Comparison of ENCODE assay signal across 1 cellular context in genomic region chr17:40005527-40005926, GRCh38.
TF ChIP-seq lines count a peak whose summit lies in the region.

No MANE protein-coding gene starts in this region.

TF ChIP-seq in K562, 482 proteins besides CTCF, POLR2A, EP300 and RAD21 (continues in another document):
- TF ChIP-seq ETS1 (conservative IDR thresholded peaks at IDR 0.05; ENCODE audit: control insufficient read depth, low read depth, low read length) (no peak), PPARD (CRISPR knock-in tag; IDR thresholded peaks at IDR 0.05) (no peak), ARID1B (IDR thresholded peaks at IDR 0.05) (peak; percentile 85), ATF3 (IDR thresholded peaks at IDR 0.05) (peak; percentile 61; the same call in 1 of the 2 replicates), ATF3 (CRISPR knock-in tag; conservative IDR thresholded peaks at IDR 0.05) (peak; percentile 52; the same call in 1 of the 2 replicates), STAT5A (IDR thresholded peaks at IDR 0.05; ENCODE audit: borderline replicate concordance, low read length) (peak; percentile 24; the same call in 1 of the 2 replicates), SAP30 (IDR thresholded peaks at IDR 0.05; ENCODE audit: borderline replicate concordance, insufficient read depth, low read depth, low read length, poor library complexity, severe bottlenecking) (no peak), ZNF766 (CRISPR knock-in tag; conservative IDR thresholded peaks at IDR 0.05) (peak; percentile 96), ZNF431 (CRISPR knock-in tag; IDR thresholded peaks at IDR 0.05) (no peak), KDM1A (IDR thresholded peaks at IDR 0.05) (peak in 1 of 2 experiments; percentile 69; a peak in 2 of 4 replicates), CBFA2T2 (conservative IDR thresholded peaks at IDR 0.05) (peak; percentile 69), PYGO2 (tag; IDR thresholded peaks at IDR 0.05) (no peak), TCF15 (CRISPR knock-in tag; IDR thresholded peaks at IDR 0.05) (no peak), USF1 (CRISPR knock-in tag; IDR thresholded peaks at IDR 0.05) (no peak), POLR2AphosphoS5 (IDR thresholded peaks at IDR 0.05; ENCODE audit: control insufficient read depth, insufficient read depth, low read depth, low read length) (peak; percentile 29; the same call in 1 of the 2 replicates), CXXC5 (CRISPR knock-in tag; IDR thresholded peaks at IDR 0.05) (0 out of 2 replicates have a peak, but pooled peaks have one; percentile 17), ZNF384 (IDR thresholded peaks at IDR 0.05; ENCODE audit: low read depth, low read length) (no peak), EHMT2 (IDR thresholded peaks at IDR 0.05) (peak; percentile 75; the same call in 1 of the 2 replicates), PML (IDR thresholded peaks at IDR 0.05; ENCODE audit: low read length) (0 out of 2 replicates have a peak, but pooled peaks have one; percentile 26), ZKSCAN3 (CRISPR knock-in tag; IDR thresholded peaks at IDR 0.05) (no peak), SIN3B (IDR thresholded peaks at IDR 0.05; ENCODE audit: low read depth) (no peak), ARNT (IDR thresholded peaks at IDR 0.05) (0 out of 4 replicates have a peak, but pooled peaks of 1 of the 2 experiments have one; percentile 40), PKNOX1 (IDR thresholded peaks at IDR 0.05) (peak; percentile 86), SMAD4 (CRISPR knock-in tag; conservative IDR thresholded peaks at IDR 0.05) (peak; percentile 71), FOXM1 (IDR thresholded peaks at IDR 0.05; ENCODE audit: low read depth) (peak; percentile 10; the same call in 1 of the 2 replicates), FOXM1 (CRISPR knock-in tag; IDR thresholded peaks at IDR 0.05; ENCODE audit: low read depth) (no peak), CBFA2T3 (IDR thresholded peaks at IDR 0.05) (peak; percentile 82), KAT2B (IDR thresholded peaks at IDR 0.05; ENCODE audit: low read depth, low read length) (no peak), MTA2 (IDR thresholded peaks at IDR 0.05; ENCODE audit: low read depth) (peak; percentile 46; the same call in 1 of the 2 replicates), TAL1 (IDR thresholded peaks at IDR 0.05) (peak; percentile 70), SETDB1 (IDR thresholded peaks at IDR 0.05; ENCODE audit: low read length) (no peak), RCOR1 (IDR thresholded peaks at IDR 0.05; ENCODE audit: borderline replicate concordance in 1 of 2, low read depth in 2 of 2, low read length in 2 of 2) (peak in 1 of 2 experiments; percentile 52; a peak in 1 of 4 replicates), ZBTB9 (CRISPR knock-in tag; IDR thresholded peaks at IDR 0.05) (no peak), CBFB (CRISPR knock-in tag; IDR thresholded peaks at IDR 0.05) (no peak), TEAD2 (tag; IDR thresholded peaks at IDR 0.05) (no peak), CTCFL (IDR thresholded peaks at IDR 0.05; ENCODE audit: borderline replicate concordance, insufficient read depth, low read depth, low read length, poor library complexity, severe bottlenecking) (no peak), TCF3 (CRISPR knock-in tag; IDR thresholded peaks at IDR 0.05) (peak; percentile 81), CEBPZ (IDR thresholded peaks at IDR 0.05; ENCODE audit: borderline replicate concordance, low read depth, low read length) (no peak), ZBTB11 (CRISPR knock-in tag; IDR thresholded peaks at IDR 0.05) (peak in 1 of 3 experiments; percentile 59; a peak in 1 of 6 replicates), RBM17 (IDR thresholded peaks at IDR 0.05; ENCODE audit: borderline replicate concordance, low read depth, low read length) (no peak), PBX2 (CRISPR knock-in tag; IDR thresholded peaks at IDR 0.05; ENCODE audit: low read depth) (no peak), PBX2 (tag; conservative IDR thresholded peaks at IDR 0.05; ENCODE audit: low read depth) (peak; percentile 91), MAFF (IDR thresholded peaks at IDR 0.05; ENCODE audit: low read length) (no peak), NCOR1 (IDR thresholded peaks at IDR 0.05) (peak; percentile 59), ZNF740 (CRISPR knock-in tag; IDR thresholded peaks at IDR 0.05) (no peak), ZNF740 (tag; IDR thresholded peaks at IDR 0.05) (no peak), U2AF1 (optimal IDR thresholded peaks at IDR 0.05; ENCODE audit: low read depth, low read length) (no peak)
